In the genomic region with DNA sequence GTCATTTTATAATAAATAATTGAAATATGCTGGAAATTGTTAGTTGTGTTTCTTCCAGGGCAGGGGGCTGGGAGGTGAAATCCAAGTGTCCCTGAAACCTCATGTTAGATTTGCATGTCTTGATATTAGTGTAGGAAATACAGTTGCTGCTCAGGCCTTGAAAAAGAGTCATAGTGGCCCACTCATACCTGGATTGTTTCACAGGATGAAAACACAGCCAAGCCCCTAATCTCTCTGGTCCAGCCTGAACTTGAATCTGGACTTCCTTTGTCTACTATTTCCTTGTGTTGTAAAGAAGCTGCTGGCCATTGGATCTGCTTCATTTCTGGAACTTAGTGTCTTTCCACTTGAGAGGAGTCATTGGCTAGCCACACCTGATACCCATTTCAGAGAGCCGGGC, we compare ENCODE assay signal across 26 cellular contexts.
A peak's percentile ranks its signal among the peaks of the same experiment; 100 is the strongest.
DNase-seq lines count a peak whose midpoint lies in the region; ATAC-seq, FAIRE-seq and TF ChIP-seq lines count a peak whose summit lies in the region.
"Had no signal": no experiment of that assay in that cellular context is flagged by ENCODE, and none has a peak within 500 bp of the region (broad histone marks: within the 10 kb centered on the region; RNA-seq: fewer than 3 reads in every experiment).

No MANE protein-coding gene starts in this region.

- H2BK15ac ChIP-seq in H1 (ENCODE audit: low read length), result no peak overlapping the region

- TF ChIP-seq EP300 in H1 (IDR thresholded peaks at IDR 0.05; ENCODE audit: borderline replicate concordance in 1 of 2, low read depth in 2 of 2, low read length in 2 of 2), result no peak

- CTCF ChIA-PET in H1 (lab: Charles Lee; ENCODE audit: partially characterized antibody), result interaction anchor here (0.6 kb wide), 1 partner anchor 9 kb away, joined by 3 read pairs; no protein-coding TSS in a partner anchor

- no peak overlapping the region for H3K27ac ChIP-seq in H1 (ENCODE audit: low read depth, low read length)
- H3K27ac ChIP-seq: BLaER1, HL-60, RWPE1, SK-N-MC had no signal

- FAIRE-seq in H1 (lab: Jason Lieb, UNC), result no peak
- FAIRE-seq: GM12892 had no signal

- no peak overlapping the region for H3K23ac ChIP-seq in H1 (ENCODE audit: insufficient read length)

- no peak overlapping the region for H3K27ac Mint-ChIP-seq in stimulated activated naive CD8-positive, alpha-beta T cell treated with anti-CD3 and anti-CD28 coated beads, Interleukin-15, amount 100 ng/mL, for 72 hours
- H3K27ac Mint-ChIP-seq: CD4-positive, alpha-beta T cell; HFFc6 had no signal

- H3K79me1 ChIP-seq in H1 (ENCODE audit: low read depth, low read length), result no peaks in the 10 kb centered on the region

- peaks cover 0 to 4% (median 0%) of the 10 kb centered on the region in 4 experiments; a peak in 2 of 7 replicates for H3K4me1 ChIP-seq in H1 (replicated peaks in 1 of 4; ENCODE audit: control insufficient read depth in 3 of 4, insufficient read depth in 4 of 4, low read length in 3 of 4)
- H3K4me1 ChIP-seq: BLaER1 had no signal

- H3K4me1 Mint-ChIP-seq in stimulated activated naive CD8-positive, alpha-beta T cell treated with anti-CD3 and anti-CD28 coated beads, Interleukin-15, amount 100 ng/mL, for 72 hours, result peaks cover 27% of the 10 kb centered on the region

- H3K9me3 Mint-ChIP-seq in stimulated activated naive CD8-positive, alpha-beta T cell treated with anti-CD3 and anti-CD28 coated beads, Interleukin-15, amount 100 ng/mL, for 72 hours, result no peaks in the 10 kb centered on the region
- H3K9me3 Mint-ChIP-seq: CD4-positive, alpha-beta T cell; HFFc6 had no signal

- no peaks in the 10 kb centered on the region for H3K36me3 ChIP-seq in H1 (ENCODE audit: control insufficient read depth in 2 of 4, insufficient read depth in 4 of 4, low read length in 3 of 4)
- H3K36me3 ChIP-seq: BLaER1 had no signal

- no peak for DNase-seq in stimulated activated naive CD8-positive, alpha-beta T cell treated with anti-CD3 and anti-CD28 coated beads, Interleukin-15, amount 100 ng/mL, for 72 hours
- DNase-seq in stimulated activated naive CD8-positive, alpha-beta T cell treated with anti-CD3 and anti-CD28 coated beads, Interleukin-15, Interleukin-2, amounts not matched to agents 100 U/mL and 50 U/mL, for 24 hours, result no peak
- DNase-seq in H1 (ENCODE audit: low read depth in 1 of 2, low spot score in 2 of 2) (no peak), HUDEP-2 (lab: John Stamatoyannopoulos, UW; ENCODE audit: unreplicated experiment in 76 of 76) (no peak), cerebellar nuclear complex (lab: John Stamatoyannopoulos, UW) (no peak)
- DNase-seq: CD4-positive, alpha-beta T cell; COR-L47; DMS 273 treated with DMSO at 0.1 percent for 48 hours; DMS79 treated with DMSO at 0.1 percent for 48 hours; H7; HFFc6; KG1; NCI-H1092; NCI-H146; NCI-H2029; NCI-H226; NCI-H510A treated with DMSO at 0.1 percent for 48 hours; NCI-H748 treated with DMSO at 0.1 percent for 48 hours; SHP77 treated with DMSO at 0.1 percent for 48 hours had no signal

- POLR2A ChIA-PET in H1 (lab: Charles Lee; ENCODE audit: partially characterized antibody), result no interaction called here

- H2AFZ ChIP-seq in H1 (ENCODE audit: low read length), result peak overlapping the region; percentile 13; the same call in 1 of the 2 replicates

- no peaks in the 10 kb centered on the region for H4K20me1 ChIP-seq in H1 (replicated peaks in 1 of 2; ENCODE audit: control insufficient read depth in 1 of 2, insufficient read depth in 2 of 2, low read length in 2 of 2)
- H4K20me1 ChIP-seq: BLaER1 had no signal

- TF ChIP-seq RAD21 in H1 (IDR thresholded peaks at IDR 0.05 in 1 of 2, conservative IDR thresholded peaks at IDR 0.05 in 1 of 2; ENCODE audit: low read depth in 2 of 2, low read length in 2 of 2), result no peak

- no peak overlapping the region for H3K4me3 ChIP-seq in H1 (ENCODE audit: extremely low read depth in 1 of 4, insufficient read depth in 2 of 4, low read depth in 3 of 4, low read length in 4 of 4)
- H3K4me3 ChIP-seq: BLaER1, SK-N-MC had no signal

- H3K23me2 ChIP-seq in H1 (ENCODE audit: low read depth, low read length), result no peaks in the 10 kb centered on the region

- H3K27me3 Mint-ChIP-seq in stimulated activated naive CD8-positive, alpha-beta T cell treated with anti-CD3 and anti-CD28 coated beads, Interleukin-15, amount 100 ng/mL, for 72 hours, result no peaks in the 10 kb centered on the region
- H3K27me3 Mint-ChIP-seq: CD4-positive, alpha-beta T cell had no signal

- no peaks in the 10 kb centered on the region for H3K79me2 ChIP-seq in H1 (ENCODE audit: control insufficient read depth in 1 of 2, insufficient read depth in 2 of 2, low read length in 2 of 2)

- H3K4ac ChIP-seq in H1 (replicated peaks; ENCODE audit: insufficient read length, low read depth, low read length), result no peak overlapping the region

- H3K9me3 ChIP-seq in H1 (ENCODE audit: insufficient read depth in 2 of 2, low read depth in 1 of 2, low read length in 1 of 2), result no peaks in the 10 kb centered on the region
- H3K9me3 ChIP-seq: BLaER1 had no signal

- no peaks in the 10 kb centered on the region for H3K27me3 ChIP-seq in H1 (replicated peaks in 1 of 4; ENCODE audit: control insufficient read depth in 3 of 4, extremely low read depth in 1 of 4, insufficient read depth in 3 of 4, low read length in 3 of 4)
- H3K27me3 ChIP-seq: BLaER1 had no signal

- H3K56ac ChIP-seq in H1 (replicated peaks; ENCODE audit: insufficient read length, low read depth, low read length), result no peak overlapping the region

- TF ChIP-seq POLR2A in H1 (IDR thresholded peaks at IDR 0.05; ENCODE audit: control extremely low read depth in 1 of 2, low read depth in 2 of 2, low read length in 2 of 2), result no peak

- peak overlapping the region; percentile 11; the same call in 1 of the 2 replicates for H2BK20ac ChIP-seq in H1 (ENCODE audit: low read length)

- no peak overlapping the region for H4K91ac ChIP-seq in H1 (replicated peaks; ENCODE audit: insufficient read length, low read length)

- TF ChIP-seq CTCF in H1 (IDR thresholded peaks at IDR 0.05; ENCODE audit: control extremely low read depth in 1 of 3, insufficient read depth in 1 of 3, low read depth in 1 of 3, low read length in 3 of 3), result no peak

- no peak overlapping the region for H3K9ac ChIP-seq in H1 (replicated peaks in 1 of 4; ENCODE audit: extremely low read depth in 1 of 4, low read depth in 3 of 4, low read length in 3 of 4)
- H3K9ac ChIP-seq: BLaER1 had no signal

- H3K18ac ChIP-seq in H1 (ENCODE audit: extremely low read depth, low read length), result 0 out of 2 replicates have a peak overlapping the region, but pooled peaks have one; percentile 63

- no peak overlapping the region for H2BK120ac ChIP-seq in H1 (replicated peaks; ENCODE audit: low read depth, low read length)

- no peak overlapping the region for H3K4me3 Mint-ChIP-seq in stimulated activated naive CD8-positive, alpha-beta T cell treated with anti-CD3 and anti-CD28 coated beads, Interleukin-15, amount 100 ng/mL, for 72 hours
- H3K4me3 Mint-ChIP-seq: CD4-positive, alpha-beta T cell; HFFc6 had no signal

- WGBS in H1 (ENCODE audit: extremely low coverage in 1 of 2, insufficient coverage in 1 of 2, insufficient read length in 1 of 2, insufficient replicate concordance in 2 of 2, low coverage in 1 of 2, low lambda C conversion rate in 2 of 2, missing lambda C conversion rate in 1 of 2), 2 experiments, result 94% methylated on average over 1 of the region's 1 CpG; no CpG with 5 or more reads in 1 of the 2 experiments

- peak; percentile 64 for ATAC-seq in stimulated activated naive CD8-positive, alpha-beta T cell treated with anti-CD3 and anti-CD28 coated beads, Interleukin-15, amount 100 ng/mL, for 72 hours
- ATAC-seq in stimulated activated naive CD8-positive, alpha-beta T cell treated with anti-CD3 and anti-CD28 coated beads, Interleukin-15, Interleukin-2, amounts not matched to agents 100 U/mL and 50 U/mL, for 24 hours, result no peak
- peak; percentile 55 for ATAC-seq in HG02884 (IDR thresholded peaks at IDR 0.05; ENCODE audit: unreplicated experiment)
- no peak for ATAC-seq in HG03460 (IDR thresholded peaks at IDR 0.05; ENCODE audit: unreplicated experiment)

- no peak overlapping the region for H4K5ac ChIP-seq in H1 (ENCODE audit: insufficient read length, low read depth, low read length)

- H4K8ac ChIP-seq in H1 (ENCODE audit: extremely low read depth, insufficient read depth, low read length), result no peak overlapping the region

- no peak overlapping the region for H2BK12ac ChIP-seq in H1 (ENCODE audit: low read depth, low read length)

- no peak overlapping the region for H2AK5ac ChIP-seq in H1 (ENCODE audit: low read depth, low read length)

- no peak overlapping the region for H2BK5ac ChIP-seq in H1 (ENCODE audit: low read depth, low read length)

- no peak overlapping the region for H3K14ac ChIP-seq in H1 (ENCODE audit: insufficient read length)

- H3K4me2 ChIP-seq in H1 (ENCODE audit: insufficient read depth in 1 of 2, low read depth in 2 of 2, low read length in 2 of 2), result no peak overlapping the region
- H3K4me2 ChIP-seq: BLaER1 had no signal

TF ChIP-seq in H1, 55 proteins besides CTCF, POLR2A, EP300 and RAD21 (continues in another document):
- no peak for TF ChIP-seq SUZ12 (IDR thresholded peaks at IDR 0.05; ENCODE audit: low read length)
- TF ChIP-seq GABPA (IDR thresholded peaks at IDR 0.05; ENCODE audit: borderline replicate concordance, insufficient read depth, low read length), result no peak

Comparison
In these comparisons a context has a peak if more than half of its experiments do, and no peak if none do; other contexts are left out.
1. ATAC-seq: peak in stimulated activated naive CD8-positive, alpha-beta T cell treated with anti-CD3 and anti-CD28 coated beads, Interleukin-15, amount 100 ng/mL, for 72 hours (single experiment) and HG02884 (single experiment); none in stimulated activated naive CD8-positive, alpha-beta T cell treated with anti-CD3 and anti-CD28 coated beads, Interleukin-15, Interleukin-2, amounts not matched to agents 100 U/mL and 50 U/mL, for 24 hours (single experiment) and HG03460 (single experiment).